13 cellular contexts compared by ENCODE assay signal in the genomic region with DNA sequence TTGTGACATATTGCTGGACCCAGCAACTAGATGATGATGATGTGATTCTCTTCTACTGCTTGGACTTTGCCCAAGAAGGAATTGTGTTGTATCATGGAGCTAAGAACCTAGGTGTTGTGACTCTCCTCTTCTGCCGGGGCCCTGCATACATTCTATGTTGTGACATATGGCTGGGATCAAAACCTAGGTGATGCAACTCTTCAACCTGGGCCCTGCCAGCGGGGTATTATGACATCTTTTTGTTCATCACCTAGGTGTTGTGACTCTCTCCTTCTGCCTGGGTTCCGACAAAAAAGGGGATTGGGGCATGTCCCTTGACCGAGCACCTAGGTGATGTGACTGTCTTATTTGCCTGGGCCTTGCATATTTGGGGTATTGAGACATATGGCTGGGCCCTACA. TPM values are rescaled to one million over a fixed set of nuclear protein-coding genes. Genes with fewer than 3 reads are reported as not detected.
"Had no signal": no experiment of that assay in that cellular context is flagged by ENCODE, and none has a peak within 500 bp of the region (broad histone marks: within the 10 kb centered on the region; RNA-seq: fewer than 3 reads in every experiment).

No MANE protein-coding gene starts in this region.

RNA-seq across cellular contexts. Expression of gene ZNF99, which starts 55.7 kb away (rescaled TPM):
- total RNA-seq: activated CD4-positive, alpha-beta memory T cell treated with anti-CD3 and anti-CD28 coated beads for 36 hours; activated CD4-positive, alpha-beta memory T cell treated with anti-CD3 and anti-CD28 coated beads, Interleukin-2, amount 10 ng/mL, durations not matched to agents 7 days and 5 days; activated CD4-positive, alpha-beta T cell treated with anti-CD3 and anti-CD28 coated beads for 36 hours; activated CD4-positive, alpha-beta T cell treated with anti-CD3 and anti-CD28 coated beads, Interleukin-2, amount 10 ng/mL, durations not matched to agents 24 days and 14 days; activated CD4-positive, alpha-beta T cell treated with anti-CD3 and anti-CD28 coated beads, Interleukin-2, amount 10 ng/mL, durations not matched to agents 7 days and 5 days; activated CD8-positive, alpha-beta memory T cell treated with anti-CD3 and anti-CD28 coated beads for 36 hours; activated CD8-positive, alpha-beta memory T cell treated with anti-CD3 and anti-CD28 coated beads, Interleukin-2, amount 10 ng/mL, durations not matched to agents 7 days and 5 days; activated CD8-positive, alpha-beta T cell treated with anti-CD3 and anti-CD28 coated beads for 36 hours; activated CD8-positive, alpha-beta T cell treated with anti-CD3 and anti-CD28 coated beads, Interleukin-2, amount 10 ng/mL, durations not matched to agents 7 days and 5 days; T-helper 1 cell treated with Interleukin-12 subunit alpha and Interleukin-12 subunit beta and Interleukin-4 antibody, amounts not matched to agents 30 ng/mL and 1 ng/mL, for 36 hours; T-helper 17 cell; T-helper 2 cell treated with Interferon-gamma antibody and Interleukin-4, amounts not matched to agents 100 ng/mL and 5 ng/mL, for 36 hours; WTC11 had no signal
